8 cellular contexts compared by ENCODE assay signal in genomic region chr20:57432874-57433491, GRCh38. TPM values are rescaled to one million over a fixed set of nuclear protein-coding genes. Genes with fewer than 3 reads are reported as not detected.
DNase-seq lines count a peak whose midpoint lies in the region; ATAC-seq, FAIRE-seq and TF ChIP-seq lines count a peak whose summit lies in the region.

No MANE protein-coding gene starts in this region.

- ATAC-seq in HG03066 (IDR thresholded peaks at IDR 0.05; ENCODE audit: low read depth, unreplicated experiment) (peak; percentile 94), natural killer cell (peak; percentile 64 to 80 (median 74))

- TF ChIP-seq POLR2A in GM19193 (IDR thresholded peaks at IDR 0.05; ENCODE audit: extremely low read depth, insufficient read depth, insufficient read length): peak; percentile 38

- H3K4me1 Mint-ChIP-seq in natural killer cell (peaks cover 57 to 59% of the 10 kb centered on the region in 2 donors), chondrocyte (ENCODE audit: low read depth) (peaks cover 22% of the 10 kb centered on the region)

- DNase-seq in RWPE1 (ENCODE audit: low spot score) (peak; percentile 83), natural killer cell (peak; percentile 53), DMS153 treated with DMSO at 0.1 percent for 48 hours (lab: John Stamatoyannopoulos, UW; ENCODE audit: unreplicated experiment) (no peak), chondrocyte (ENCODE audit: low spot score) (no peak), D721Med (ENCODE audit: insufficient read length, low spot score) (no peak)
- DNase-seq in activated effector memory CD4-positive, alpha-beta T cell treated with anti-CD3 and anti-CD28 coated beads, Interleukin-2, amount 50 U/mL, for 16 hours: peak; percentile 84

- POLR2A ChIA-PET in RWPE1 (lab: Yijun Ruan, JAX; ENCODE audit: low non-redundant PET): no interaction called here

- H3K27me3 Mint-ChIP-seq in natural killer cell (ENCODE audit: low read depth in 2 of 2): no peaks in the 10 kb centered on the region
- peaks cover 4% of the 10 kb centered on the region for H3K27me3 Mint-ChIP-seq in chondrocyte (ENCODE audit: low read depth)

- H3K27ac Mint-ChIP-seq in natural killer cell (peak overlapping the region; percentile 92 to 93), chondrocyte (ENCODE audit: unreplicated experiment) (no peak overlapping the region)

- peak overlapping the region; percentile 32; the same call in 1 of the 2 replicates for H3K27ac ChIP-seq in RWPE1

- intact Hi-C loops in natural killer cell (cut with micrococcal nuclease): loop anchor here (2.0 to 5.0 kb wide), 2 partner anchors 34 to 39 kb away; no protein-coding TSS in a partner anchor

- TF ChIP-seq CTCF in RWPE1 (conservative IDR thresholded peaks at IDR 0.05; ENCODE audit: low read depth) (no peak), natural killer cell (IDR thresholded peaks at IDR 0.05) (no peak), chondrocyte (IDR thresholded peaks at IDR 0.05) (no peak), D721Med (IDR thresholded peaks at IDR 0.05; ENCODE audit: insufficient read depth, missing control alignments) (no peak)

- peak overlapping the region; percentile 83 for H3K4me3 Mint-ChIP-seq in natural killer cell
- no peak overlapping the region for H3K4me3 Mint-ChIP-seq in chondrocyte (ENCODE audit: unreplicated experiment)

- CTCF ChIA-PET in RWPE1 (lab: Yijun Ruan, JAX): no interaction called here

- H3K36me3 Mint-ChIP-seq in natural killer cell: no peaks in the 10 kb centered on the region
- no peaks in the 10 kb centered on the region for H3K36me3 Mint-ChIP-seq in chondrocyte (ENCODE audit: low read depth)

- H3K9me3 Mint-ChIP-seq in natural killer cell (no peaks in the 10 kb centered on the region), chondrocyte (ENCODE audit: low read depth) (no peaks in the 10 kb centered on the region)

- FAIRE-seq in D721Med (lab: Jason Lieb, UNC): no peak

RNA-seq across cellular contexts. Expression of gene RBM38, which starts 41.8 kb away (rescaled TPM):
- 100 to 1,000 TPM; 217 to 392 (median 264) TPM for total RNA-seq in natural killer cell
- total RNA-seq in chondrocyte: 10.8 to 12.0 TPM (median 11.2 TPM) in 3 replicates

Comparison
In these comparisons a context has a peak if more than half of its experiments do, and no peak if none do; other contexts are left out.
1. DNase-seq: peak in RWPE1 (single experiment), activated effector memory CD4-positive, alpha-beta T cell treated with anti-CD3 and anti-CD28 coated beads, Interleukin-2, amount 50 U/mL, for 16 hours (single experiment) and natural killer cell (single experiment); none in DMS153 treated with DMSO at 0.1 percent for 48 hours (single experiment), chondrocyte (single experiment) and D721Med (single experiment).
2. RNA of gene RBM38, which starts 41.8 kb away (total RNA-seq): 217 to 392 TPM in natural killer cell; 10.8 to 12.0 TPM in chondrocyte; every median in the first group is over 10 times any median in the second.